In genomic region chr1:37391181-37391949, GRCh38 we compare ENCODE assay signal across 12 cellular contexts.
A peak's percentile ranks its signal among the peaks of the same experiment; 100 is the strongest.
DNase-seq lines count a peak whose midpoint lies in the region; TF ChIP-seq lines count a peak whose summit lies in the region.
"Had no signal": no experiment of that assay in that cellular context is flagged by ENCODE, and none has a peak within 500 bp of the region (broad histone marks: within the 10 kb centered on the region; RNA-seq: fewer than 3 reads in every experiment).

No MANE protein-coding gene starts in this region.

- H3K4me1 ChIP-seq in esophagus squamous epithelium, result no peaks in the 10 kb centered on the region

- no peaks in the 10 kb centered on the region for H3K36me3 ChIP-seq in esophagus squamous epithelium
- H3K36me3 ChIP-seq: BLaER1 treated with 17β-estradiol and CSF1 and Interleukin-3, amounts not matched to agents 10 nM and 100 nM; cardiac muscle cell had no signal

- WGBS in esophagus squamous epithelium, 2 donors, result 14 to 17% methylated on average over 8 to 10 of the region's 10 CpGs

- no peaks in the 10 kb centered on the region for H3K9me3 ChIP-seq in esophagus squamous epithelium
- H3K9me3 ChIP-seq: BLaER1 treated with 17β-estradiol and CSF1 and Interleukin-3, amounts not matched to agents 10 nM and 100 nM had no signal

- intact Hi-C loops in esophagus squamous epithelium (cut with DNase I), result no loop called here

- H3K27ac ChIP-seq in esophagus squamous epithelium, result no peak overlapping the region
- H3K27ac ChIP-seq: BLaER1 treated with 17β-estradiol and CSF1 and Interleukin-3, amounts not matched to agents 10 nM and 100 nM; cardiac muscle cell had no signal

- TF ChIP-seq POLR2A in NB4 (IDR thresholded peaks at IDR 0.05; ENCODE audit: extremely low read depth, insufficient read length) (no peak), esophagus squamous epithelium (IDR thresholded peaks at IDR 0.05) (no peak)

- TF ChIP-seq CTCF in NB4 (IDR thresholded peaks at IDR 0.05; ENCODE audit: low read depth, low read length), result no peak
- TF ChIP-seq CTCF in epithelial cell of esophagus (IDR thresholded peaks at IDR 0.05; ENCODE audit: insufficient read depth, low read depth, low read length, missing control alignments), result peak; percentile 30
- no peak for TF ChIP-seq CTCF in esophagus squamous epithelium (IDR thresholded peaks at IDR 0.05)

- peaks cover 0 to 85% (median 3%) of the 10 kb centered on the region in 4 donors for H3K27me3 ChIP-seq in esophagus squamous epithelium
- H3K27me3 ChIP-seq: BLaER1 treated with 17β-estradiol and CSF1 and Interleukin-3, amounts not matched to agents 10 nM and 100 nM; cardiac muscle cell had no signal

- H3K4me3 ChIP-seq in NB4 (ENCODE audit: low read depth, low read length) (no peak overlapping the region), epithelial cell of esophagus (ENCODE audit: low read length) (no peak overlapping the region), esophagus squamous epithelium (no peak overlapping the region)
- H3K4me3 ChIP-seq: BLaER1 treated with 17β-estradiol and CSF1 and Interleukin-3, amounts not matched to agents 10 nM and 100 nM; cardiac muscle cell had no signal

- peak; percentile 91 for DNase-seq in COLO668 (lab: John Stamatoyannopoulos, UW; ENCODE audit: unreplicated experiment)
- peak; percentile 13 for DNase-seq in NB4 (ENCODE audit: low read depth)
- DNase-seq in NCI-H345 treated with DMSO at 0.1 percent for 48 hours (lab: John Stamatoyannopoulos, UW; ENCODE audit: unreplicated experiment), result peak; percentile 99
- no peak for DNase-seq in epithelial cell of esophagus (ENCODE audit: low read depth)
- no peak for DNase-seq in activated CD4-positive, alpha-beta T cell treated with anti-CD3 and anti-CD28 coated beads for 1 hour
- no peak for DNase-seq in esophagus squamous epithelium (lab: John Stamatoyannopoulos, UW)
- no peak for DNase-seq in GM03348 (ENCODE audit: low spot score)
- DNase-seq in HUDEP-2 (lab: John Stamatoyannopoulos, UW; ENCODE audit: unreplicated experiment in 76 of 76), result no peak
- DNase-seq: activated CD4-positive, CD25-positive, alpha-beta regulatory T cell treated with anti-CD3 and anti-CD28 coated beads, Interleukin-2, amount 50 U/mL, for 72 hours; SHP77 treated with DMSO at 0.1 percent for 48 hours had no signal

Comparison
In these comparisons a context has a peak if more than half of its experiments do, and no peak if none do; other contexts are left out.
1. DNase-seq: peak in COLO668 (single experiment), NB4 (single experiment) and NCI-H345 treated with DMSO at 0.1 percent for 48 hours (single experiment); none in epithelial cell of esophagus (single experiment), activated CD4-positive, alpha-beta T cell treated with anti-CD3 and anti-CD28 coated beads for 1 hour (single experiment), esophagus squamous epithelium (single experiment), GM03348 (single experiment) and HUDEP-2 (0 of 76).